Comparison of ENCODE assay signal across 2 cellular contexts in the genomic region with DNA sequence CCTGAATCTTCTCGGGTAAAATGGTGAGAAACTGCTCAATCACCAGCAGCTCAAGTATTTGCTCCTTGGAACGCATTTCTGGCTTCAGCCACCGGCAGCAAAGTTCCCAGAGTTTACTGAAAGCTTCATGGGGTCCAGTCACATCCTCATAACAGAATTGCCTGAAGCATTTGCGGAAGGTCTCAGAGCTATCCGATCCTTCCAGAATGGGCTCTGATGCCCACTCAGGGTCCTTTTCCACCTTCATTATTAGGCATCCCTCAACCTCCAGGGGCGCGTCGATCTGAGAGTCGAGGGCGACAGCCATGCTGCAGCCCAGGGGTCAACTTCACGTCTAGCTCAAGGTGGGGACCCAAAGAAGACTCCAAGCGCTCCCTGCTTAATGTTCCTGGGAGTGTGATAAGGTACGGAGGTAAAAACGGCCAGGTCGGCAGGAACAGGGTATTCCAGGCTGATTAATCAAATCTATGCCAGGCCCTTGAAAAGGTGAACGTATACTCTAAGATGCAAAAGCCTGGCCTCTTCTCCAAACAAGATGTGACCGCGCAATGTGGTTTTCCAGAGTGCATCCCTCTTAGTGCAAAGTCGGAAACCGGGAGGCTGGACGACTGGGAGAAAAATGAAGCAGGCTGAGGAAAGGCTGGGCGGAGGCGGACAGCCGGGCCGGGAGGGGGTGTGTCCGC.
TF ChIP-seq lines count a peak whose summit lies in the region.

No MANE protein-coding gene starts in this region.

TF ChIP-seq in SK-N-SH, 30 proteins besides CTCF, POLR2A, EP300 and RAD21:
- TF ChIP-seq MEF2A (IDR thresholded peaks at IDR 0.05; ENCODE audit: borderline replicate concordance, low read depth): no peak
- peak; percentile 62; the same call in 1 of the 2 replicates for TF ChIP-seq TAF1 (IDR thresholded peaks at IDR 0.05; ENCODE audit: borderline replicate concordance, low read depth, low read length)

TF ChIP-seq in endothelial cell of umbilical vein, 7 proteins besides CTCF, POLR2A, EP300 and RAD21:
- TF ChIP-seq, protein P1, sequence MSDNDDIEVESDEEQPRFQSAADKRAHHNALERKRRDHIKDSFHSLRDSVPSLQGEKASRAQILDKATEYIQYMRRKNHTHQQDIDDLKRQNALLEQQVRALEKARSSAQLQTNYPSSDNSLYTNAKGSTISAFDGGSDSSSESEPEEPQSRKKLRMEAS (IDR thresholded peaks at IDR 0.05; ENCODE audit: insufficient read depth, insufficient read length): no peak
- TF ChIP-seq EZH2 (IDR thresholded peaks at IDR 0.05; ENCODE audit: borderline replicate concordance, low read depth, low read length, severe bottlenecking) (no peak), GATA2 (IDR thresholded peaks at IDR 0.05; ENCODE audit: insufficient read depth, insufficient read length, low read depth, low read length) (no peak)
